Comparison of ENCODE assay signal across 10 cellular contexts in the genomic region with DNA sequence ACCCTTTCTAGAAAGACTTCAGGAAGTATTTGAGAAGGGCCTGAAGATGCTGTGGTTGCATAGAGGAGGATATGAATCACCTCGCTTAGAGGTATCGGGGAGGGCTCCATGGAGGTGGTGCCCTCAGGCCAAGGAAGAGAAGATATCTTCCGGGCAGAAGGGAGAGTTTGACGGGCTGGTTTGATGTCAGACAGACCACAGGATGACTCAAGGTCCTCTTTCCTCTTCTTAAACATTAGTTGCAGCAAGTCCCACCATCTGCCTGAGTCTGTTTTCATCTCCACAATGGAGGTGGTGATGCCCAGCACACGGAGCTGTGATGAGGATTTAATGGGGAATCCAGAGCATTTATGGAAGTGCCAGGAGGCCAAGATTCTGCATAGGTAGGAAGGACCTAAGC. TPM values are rescaled to one million over a fixed set of nuclear protein-coding genes. Genes with fewer than 3 reads are reported as not detected.
DNase-seq lines count a peak whose midpoint lies in the region; ATAC-seq and TF ChIP-seq lines count a peak whose summit lies in the region.
"Had no signal": no experiment of that assay in that cellular context is flagged by ENCODE, and none has a peak within 500 bp of the region (broad histone marks: within the 10 kb centered on the region; RNA-seq: fewer than 3 reads in every experiment).

No MANE protein-coding gene starts in this region.

- WGBS in sigmoid colon, 2 donors = 58 to 70% methylated on average over 5 of the region's 5 CpGs

- no peaks in the 10 kb centered on the region for H3K9me3 ChIP-seq in sigmoid colon
- H3K9me3 ChIP-seq: neutrophil had no signal

- no peak overlapping the region for H3K27ac ChIP-seq in sigmoid colon
- H3K27ac ChIP-seq: neutrophil, SK-N-MC had no signal

- intact Hi-C loops in sigmoid colon (cut with DNase I) = no loop called here

- no peak for TF ChIP-seq EP300 in sigmoid colon (IDR thresholded peaks at IDR 0.05)

- DNase-seq in RPMI7951 (ENCODE audit: low read depth) (peak; percentile 98), hepatic stellate cell (ENCODE audit: low spot score) (no peak), sigmoid colon (no peak)
- peak; percentile 75 for DNase-seq in activated naive CD4-positive, alpha-beta T cell treated with Interleukin-2 at 50 U/mL for 16 hours
- peak; percentile 69 to 73 for DNase-seq in stimulated activated CD4-positive, alpha-beta T cell treated with anti-CD3 and anti-CD28 coated beads, Interleukin-2, amount 100 ng/mL, for 24 hours

- TF ChIP-seq POLR2A in sigmoid colon (IDR thresholded peaks at IDR 0.05) = no peak

- H3K27me3 ChIP-seq in sigmoid colon = no peaks in the 10 kb centered on the region
- H3K27me3 ChIP-seq: neutrophil had no signal

- ATAC-seq in GM21447 (IDR thresholded peaks at IDR 0.05; ENCODE audit: unreplicated experiment) (peak; percentile 42), HG03457 (IDR thresholded peaks at IDR 0.05; ENCODE audit: unreplicated experiment) (no peak), HG03095 (IDR thresholded peaks at IDR 0.05; ENCODE audit: unreplicated experiment) (no peak)

- no peaks in the 10 kb centered on the region for H3K36me3 ChIP-seq in sigmoid colon
- H3K36me3 ChIP-seq: neutrophil had no signal

- H3K4me1 ChIP-seq in sigmoid colon = no peaks in the 10 kb centered on the region

- TF ChIP-seq CTCF in sigmoid colon (IDR thresholded peaks at IDR 0.05) = no peak

- H3K4me3 ChIP-seq in sigmoid colon = no peak overlapping the region
- H3K4me3 ChIP-seq: SK-N-MC had no signal

RNA-seq across cellular contexts. Expression of gene RUNX3, which starts 25.1 kb away (rescaled TPM):
- total RNA-seq in RPMI7951 (2014; rRNA removed; shearing (Covaris generic)) = 9.5 and 10.4 TPM in 2 replicates
- total RNA-seq in sigmoid colon = 1 to 10 TPM in 1 of 4 donors, under 1 TPM in 2, not detected in 1; 0.36 to 1.2 (median 0.49) TPM
- polyA plus RNA-seq in sigmoid colon = 10 to 100 TPM in 1 of 3 donors, 1 to 10 TPM in 2; 1.2 to 18.0 (median 3.7) TPM

Comparison
In these comparisons a context has a peak if more than half of its experiments do, and no peak if none do; other contexts are left out.
1. DNase-seq: peak in RPMI7951 (single experiment), activated naive CD4-positive, alpha-beta T cell treated with Interleukin-2 at 50 U/mL for 16 hours (single experiment) and stimulated activated CD4-positive, alpha-beta T cell treated with anti-CD3 and anti-CD28 coated beads, Interleukin-2, amount 100 ng/mL, for 24 hours (2 of 2); none in hepatic stellate cell (single experiment) and sigmoid colon (single experiment).